12 cellular contexts compared by ENCODE assay signal in the genomic region with DNA sequence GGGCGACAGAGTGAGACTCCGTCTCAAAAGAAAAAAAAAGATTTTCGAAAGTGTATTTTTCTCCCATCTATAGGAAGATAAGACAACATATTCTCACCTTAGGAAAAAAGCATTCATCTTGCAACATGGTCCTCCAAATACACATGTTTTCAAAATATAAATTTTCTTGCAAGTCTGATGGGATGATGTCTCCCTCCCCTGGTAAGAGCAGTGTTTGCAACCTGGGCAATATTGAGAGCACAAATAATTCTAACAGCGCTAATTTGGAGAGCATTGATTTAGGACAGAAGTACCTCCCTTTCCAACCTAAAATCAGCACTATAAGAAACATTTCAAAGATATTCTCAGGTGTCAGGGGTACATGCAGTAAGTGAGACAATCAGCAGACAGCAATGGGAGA.
A peak's percentile ranks its signal among the peaks of the same experiment; 100 is the strongest.
DNase-seq lines count a peak whose midpoint lies in the region; TF ChIP-seq lines count a peak whose summit lies in the region.
"Had no signal": no experiment of that assay in that cellular context is flagged by ENCODE, and none has a peak within 500 bp of the region (broad histone marks: within the 10 kb centered on the region; RNA-seq: fewer than 3 reads in every experiment).

No MANE protein-coding gene starts in this region.

- no peaks in the 10 kb centered on the region for H3K4me1 ChIP-seq in transverse colon

- no peaks in the 10 kb centered on the region for H3K9me3 Mint-ChIP-seq in glutamatergic neuron (ENCODE audit: unreplicated experiment)

- H3K36me3 ChIP-seq in H7 (replicated peaks; ENCODE audit: control insufficient read depth, insufficient read depth, low read length): no peaks in the 10 kb centered on the region
- H3K36me3 ChIP-seq in transverse colon: no peaks in the 10 kb centered on the region

- no peaks in the 10 kb centered on the region for H3K4me1 Mint-ChIP-seq in glutamatergic neuron (ENCODE audit: low read depth, unreplicated experiment)

- in situ Hi-C loops in SK-MEL-5 (cut with HindIII; ENCODE audit: low pct_unique_long_range_greater_than_20kb, low sequenced_read_pairs) (no loop called here), transverse colon (cut with MboI; ENCODE audit: low pct_ligation_motif_present in 1 of 4, low pct_unique_long_range_greater_than_20kb in 1 of 4, low sequenced_read_pairs in 3 of 4) (no loop called here)

- CTCF ChIA-PET in AG04450 (lab: Charles Lee): no interaction called here

- DNase-seq in AG04450 (ENCODE audit: low read depth, low spot score) (no peak), H7 (peak; percentile 32), SK-MEL-5 (ENCODE audit: low read depth, low spot score) (peak; percentile 36), glutamatergic neuron (no peak), NCI-H774 (lab: John Stamatoyannopoulos, UW) (no peak), transverse colon (no peak), cortex of kidney (lab: John Stamatoyannopoulos, UW) (no peak)
- no peak for DNase-seq in activated CD8-positive, alpha-beta memory T cell treated with anti-CD3 and anti-CD28 coated beads for 24 hours
- DNase-seq: activated CD8-positive, alpha-beta memory T cell treated with anti-CD3 and anti-CD28 coated beads, Interleukin-2, amount 50 U/mL, for 4 hours; erythroblast; NCI-H1048; small intestine had no signal

- no peak overlapping the region for H3K27ac Mint-ChIP-seq in glutamatergic neuron (ENCODE audit: unreplicated experiment)

- no peaks in the 10 kb centered on the region for H3K36me3 Mint-ChIP-seq in glutamatergic neuron (ENCODE audit: unreplicated experiment)

- POLR2A ChIA-PET in AG04450 (lab: Yijun Ruan, JAX): no interaction called here

- peak; percentile 33 for TF ChIP-seq CTCF in AG04450 (IDR thresholded peaks at IDR 0.05; ENCODE audit: low read depth, low read length)
- TF ChIP-seq CTCF in glutamatergic neuron (IDR thresholded peaks at IDR 0.05; ENCODE audit: partially characterized antibody, unreplicated experiment): peak; percentile 8
- no peak for TF ChIP-seq CTCF in transverse colon (IDR thresholded peaks at IDR 0.05)

- H3K27me3 ChIP-seq in AG04450 (ENCODE audit: control insufficient read depth, insufficient read depth, low read length): no peaks in the 10 kb centered on the region
- no peaks in the 10 kb centered on the region for H3K27me3 ChIP-seq in H7 (ENCODE audit: control insufficient read depth, insufficient read depth, low read length)
- no peaks in the 10 kb centered on the region for H3K27me3 ChIP-seq in transverse colon

- intact Hi-C loops in transverse colon (cut with DNase I; ENCODE audit: low total_unique reads): no loop called here

- no peak for TF ChIP-seq EP300 in transverse colon (IDR thresholded peaks at IDR 0.05; ENCODE audit: low read depth)

- no peaks in the 10 kb centered on the region for H3K9me3 ChIP-seq in AG04450 (ENCODE audit: control insufficient read depth, insufficient read depth, low read length)
- no peaks in the 10 kb centered on the region for H3K9me3 ChIP-seq in transverse colon

- H3K4me3 Mint-ChIP-seq in glutamatergic neuron (ENCODE audit: unreplicated experiment): no peak overlapping the region

- H3K4me3 ChIP-seq in AG04450 (ENCODE audit: low read depth, low read length) (no peak overlapping the region), H7 (ENCODE audit: insufficient read depth, low read depth, low read length) (no peak overlapping the region), transverse colon (no peak overlapping the region)

- no peak overlapping the region for H3K27ac ChIP-seq in AG04450 (ENCODE audit: low read depth, low read length)
- H3K27ac ChIP-seq in transverse colon: no peak overlapping the region

- TF ChIP-seq POLR2A in transverse colon (IDR thresholded peaks at IDR 0.05): no peak

- 80 to 83% methylated on average over 1 to 4 of the region's 4 CpGs for WGBS in transverse colon (ENCODE audit: low coverage in 1 of 2), 2 donors

- H3K27me3 Mint-ChIP-seq in glutamatergic neuron (ENCODE audit: unreplicated experiment): peaks cover 2% of the 10 kb centered on the region

Comparison
In these comparisons a context has a peak if more than half of its experiments do, and no peak if none do; other contexts are left out.
1. DNase-seq: peak in H7 (single experiment) and SK-MEL-5 (single experiment); none in AG04450 (single experiment), glutamatergic neuron (single experiment), activated CD8-positive, alpha-beta memory T cell treated with anti-CD3 and anti-CD28 coated beads for 24 hours (single experiment), NCI-H774 (single experiment), transverse colon (single experiment) and cortex of kidney (single experiment).
2. CTCF ChIP-seq: peak in AG04450 (single experiment) and glutamatergic neuron (single experiment); none in transverse colon (0 of 5).